8 cellular contexts compared by ENCODE assay signal in genomic region chr14:31560759-31561154, GRCh38. TPM values are rescaled to one million over a fixed set of nuclear protein-coding genes. Genes with fewer than 3 reads are reported as not detected.
DNase-seq lines count a peak whose midpoint lies in the region; ATAC-seq and TF ChIP-seq lines count a peak whose summit lies in the region.

No MANE protein-coding gene starts in this region.

- CTCF ChIA-PET in GM10248 (lab: Yijun Ruan, JAX), result interaction anchor here (1.1 kb wide), 1 partner anchor 14 kb away, joined by 4 read pairs; no protein-coding TSS in a partner anchor
- CTCF ChIA-PET in RWPE1 (lab: Yijun Ruan, JAX), result interaction anchor here (0.6 kb wide), 1 partner anchor 28 kb away, joined by 7 read pairs; no protein-coding TSS in a partner anchor

- 51 to 55% methylated on average over 7 of the region's 7 CpGs for WGBS in tibial nerve, 2 donors

- H3K4me3 ChIP-seq in tibial nerve, result peak overlapping the region; percentile 65 to 94 (median 90)

- TF ChIP-seq POLR2A in tibial nerve (IDR thresholded peaks at IDR 0.05), result no peak

- H3K27me3 ChIP-seq in layer of hippocampus (ENCODE audit: control insufficient read depth, insufficient read depth, low read length) (no peaks in the 10 kb centered on the region), tibial nerve (no peaks in the 10 kb centered on the region)

- POLR2A ChIA-PET in GM10248 (lab: Yijun Ruan, JAX) (no interaction called here), RWPE1 (lab: Yijun Ruan, JAX; ENCODE audit: low non-redundant PET) (no interaction called here)

- H3K9me3 Mint-ChIP-seq in activated naive CD8-positive, alpha-beta T cell (ENCODE audit: low read depth), result no peaks in the 10 kb centered on the region

- H3K27ac ChIP-seq in layer of hippocampus (ENCODE audit: low read depth, low read length) (peak overlapping the region; percentile 58), tibial nerve (peak overlapping the region; percentile 58 to 95 (median 89)), RWPE1 (no peak overlapping the region)

- TF ChIP-seq EP300 in tibial nerve (IDR thresholded peaks at IDR 0.05), result no peak

- TF ChIP-seq CTCF in GM10248 (IDR thresholded peaks at IDR 0.05; ENCODE audit: control extremely low read depth, extremely low read depth, low read depth, missing control alignments) (no peak), tibial nerve (IDR thresholded peaks at IDR 0.05) (no peak), RWPE1 (conservative IDR thresholded peaks at IDR 0.05; ENCODE audit: low read depth) (no peak)

- no peaks in the 10 kb centered on the region for H3K36me3 ChIP-seq in tibial nerve

- peaks cover 0 to 35% (median 3%) of the 10 kb centered on the region in 4 donors for H3K4me1 ChIP-seq in tibial nerve

- H3K27ac Mint-ChIP-seq in activated naive CD8-positive, alpha-beta T cell, result peak overlapping the region; percentile 97

- ATAC-seq in HG02981 (IDR thresholded peaks at IDR 0.05; ENCODE audit: unreplicated experiment), result peak; percentile 6
- no peak for ATAC-seq in HG03097 (IDR thresholded peaks at IDR 0.05; ENCODE audit: low FRiP score, unreplicated experiment)

- H3K4me1 Mint-ChIP-seq in activated naive CD8-positive, alpha-beta T cell (ENCODE audit: low read depth), result peaks cover 35% of the 10 kb centered on the region

- peaks cover 2% of the 10 kb centered on the region for H3K36me3 Mint-ChIP-seq in activated naive CD8-positive, alpha-beta T cell

- H3K9me3 ChIP-seq in tibial nerve, result no peaks in the 10 kb centered on the region

- peak; percentile 10 for DNase-seq in GM10248 (ENCODE audit: extremely low spot score)
- DNase-seq in tibial nerve (ENCODE audit: low spot score in 2 of 2), result no peak
- no peak for DNase-seq in RWPE1 (ENCODE audit: low spot score)
- no peak for DNase-seq in NCI-H2196 (lab: John Stamatoyannopoulos, UW; ENCODE audit: unreplicated experiment)

- H3K4me3 Mint-ChIP-seq in activated naive CD8-positive, alpha-beta T cell, result peak overlapping the region; percentile 97

- peaks cover 4% of the 10 kb centered on the region for H3K27me3 Mint-ChIP-seq in activated naive CD8-positive, alpha-beta T cell

RNA-seq across cellular contexts. Expression of gene NUBPL, which starts 0.4 kb away (rescaled TPM):
- 10 to 100 TPM; 10.3 to 38.2 (median 13.4) TPM for total RNA-seq in tibial nerve
